Comparison of ENCODE assay signal across 9 cellular contexts in genomic region chr9:35518212-35518917, GRCh38. TPM values are rescaled to one million over a fixed set of nuclear protein-coding genes. Genes with fewer than 3 reads are reported as not detected.
DNase-seq lines count a peak whose midpoint lies in the region; ATAC-seq, FAIRE-seq and TF ChIP-seq lines count a peak whose summit lies in the region.
"Had no signal": no experiment of that assay in that cellular context is flagged by ENCODE, and none has a peak within 500 bp of the region (broad histone marks: within the 10 kb centered on the region; RNA-seq: fewer than 3 reads in every experiment).

No MANE protein-coding gene starts in this region.

- H3K9me3 ChIP-seq in SK-N-SH = no peaks in the 10 kb centered on the region
- H3K9me3 ChIP-seq in pancreas = no peaks in the 10 kb centered on the region

- no peak overlapping the region for H2AFZ ChIP-seq in SK-N-SH (ENCODE audit: low read depth)

- peaks cover 55% of the 10 kb centered on the region for H3F3A ChIP-seq in SK-N-SH (replicated peaks; ENCODE audit: insufficient read depth)

- H3K36me3 ChIP-seq in SK-N-SH (replicated peaks in 1 of 2; ENCODE audit: control insufficient read depth in 1 of 2, insufficient read depth in 2 of 2, low read length in 1 of 2) (peaks cover 0 to 2% of the 10 kb centered on the region in 2 experiments), pancreas (no peaks in the 10 kb centered on the region)

- H3K4me3 ChIP-seq in SK-N-SH (ENCODE audit: low read depth in 2 of 2, low read length in 1 of 2) (no peak overlapping the region), foreskin fibroblast (ENCODE audit: low read depth in 1 of 2, low read length in 2 of 2) (no peak overlapping the region), pancreas (no peak overlapping the region)

- TF ChIP-seq EP300 in SK-N-SH (IDR thresholded peaks at IDR 0.05; ENCODE audit: borderline replicate concordance in 1 of 2, low read depth in 1 of 2, low read length in 1 of 2) = peak; percentile 9 to 85; a peak in 3 of 4 replicates

- no peak for TF ChIP-seq RAD21 in SK-N-SH (IDR thresholded peaks at IDR 0.05; ENCODE audit: low read length)

- H3K4me2 ChIP-seq in SK-N-SH = peak overlapping the region; percentile 67

- intact Hi-C loops in pancreas (cut with DNase I) = no loop called here

- peak overlapping the region; percentile 51 for H3K9ac ChIP-seq in SK-N-SH

- peak; percentile 97 for DNase-seq in Daoy (ENCODE audit: low read depth)
- DNase-seq in SK-N-SH = no peak
- DNase-seq in foreskin fibroblast = peak; percentile 87 to 89
- peak in 4 of 6 donors; percentile 39 to 70 (median 51) for DNase-seq in pancreas
- DNase-seq in activated CD4-positive, alpha-beta T cell treated with anti-CD3 and anti-CD28 coated beads, Interleukin-2, amount 50 U/mL, for 4 hours = no peak
- no peak for DNase-seq in stimulated activated CD4-positive, alpha-beta T cell treated with anti-CD3 and anti-CD28 coated beads, Interleukin-4, amount 100 ng/mL, for 24 hours
- DNase-seq in activated CD4-positive, alpha-beta T cell treated with anti-CD3 and anti-CD28 coated beads for 4 hours = no peak

- no peaks in the 10 kb centered on the region for H3K9me2 ChIP-seq in SK-N-SH

- no peak for FAIRE-seq in pancreas (lab: Jason Lieb, UNC)
- FAIRE-seq: GM12892 had no signal

- H3K4me1 ChIP-seq in SK-N-SH (ENCODE audit: control insufficient read depth in 1 of 2, insufficient read depth in 2 of 2, low read depth in 1 of 2, low read length in 1 of 2) (peaks cover 33 to 74% of the 10 kb centered on the region in 2 experiments), pancreas (peaks cover 30 to 37% (median 36%) of the 10 kb centered on the region in 3 donors)

- 20% methylated on average over 4 of the region's 4 CpGs for WGBS in SK-N-SH (ENCODE audit: low lambda C conversion rate)
- WGBS in pancreas, 2 donors = 43 to 44% methylated on average over 4 of the region's 4 CpGs

- POLR2A ChIA-PET in SK-N-SH (lab: Yijun Ruan, JAX) = no interaction called here

- H3K27ac ChIP-seq in SK-N-SH (ENCODE audit: low read depth in 2 of 2, low read length in 1 of 2) = peak overlapping the region; percentile 89 to 92
- H3K27ac ChIP-seq in pancreas = peak overlapping the region; percentile 68 to 82 (median 74)

- H3K27me3 ChIP-seq in SK-N-SH (ENCODE audit: insufficient read depth) = no peaks in the 10 kb centered on the region
- no peaks in the 10 kb centered on the region for H3K27me3 ChIP-seq in pancreas

- no peaks in the 10 kb centered on the region for H4K20me1 ChIP-seq in SK-N-SH (ENCODE audit: insufficient read depth)

- CTCF ChIA-PET in SK-N-SH (lab: Yijun Ruan, JAX) = interaction anchor here (0.6 to 1.5 kb wide), 5 partner anchors 12 to 402 kb away, joined by 3 to 6 read pairs (median 3); no protein-coding TSS in a partner anchor

- ATAC-seq in pancreas (peak; percentile 75 to 88 (median 88)), GM18909 (IDR thresholded peaks at IDR 0.05; ENCODE audit: poor library complexity, unreplicated experiment) (no peak)

- no peak for TF ChIP-seq CTCF in SK-N-SH (IDR thresholded peaks at IDR 0.05)
- TF ChIP-seq CTCF in foreskin fibroblast (IDR thresholded peaks at IDR 0.05; ENCODE audit: low read depth, low read length) = no peak
- TF ChIP-seq CTCF in pancreas (IDR thresholded peaks at IDR 0.05) = no peak

- peaks cover 69% of the 10 kb centered on the region for H3K79me2 ChIP-seq in SK-N-SH (ENCODE audit: insufficient read depth)

TF ChIP-seq in SK-N-SH, 30 proteins besides CTCF, POLR2A, EP300 and RAD21 (continues in another document):
- TF ChIP-seq YY1 (IDR thresholded peaks at IDR 0.05; ENCODE audit: low read depth) (no peak), TAF1 (IDR thresholded peaks at IDR 0.05; ENCODE audit: borderline replicate concordance, low read depth, low read length) (no peak), RCOR1 (IDR thresholded peaks at IDR 0.05; ENCODE audit: low read length) (no peak), GATA2 (CRISPR knock-in tag; IDR thresholded peaks at IDR 0.05) (no peak), USF2 (IDR thresholded peaks at IDR 0.05; ENCODE audit: borderline replicate concordance, low read depth, low read length) (no peak), USF1 (IDR thresholded peaks at IDR 0.05; ENCODE audit: borderline replicate concordance, low read depth) (0 out of 2 replicates have a peak, but pooled peaks have one; percentile 10), EZH2phosphoT487 (IDR thresholded peaks at IDR 0.05; ENCODE audit: borderline replicate concordance, low read depth) (no peak), NRF1 (IDR thresholded peaks at IDR 0.05; ENCODE audit: low read depth, low read length) (no peak), RFX5 (IDR thresholded peaks at IDR 0.05; ENCODE audit: low read length) (no peak), MXI1 (IDR thresholded peaks at IDR 0.05; ENCODE audit: low read depth, low read length) (no peak), SIN3A (IDR thresholded peaks at IDR 0.05; ENCODE audit: borderline replicate concordance, low read depth, low read length) (peak; percentile 90), IRF3 (IDR thresholded peaks at IDR 0.05; ENCODE audit: low read depth, low read length) (no peak), NFIC (IDR thresholded peaks at IDR 0.05; ENCODE audit: borderline replicate concordance) (peak; percentile 78), CHD2 (IDR thresholded peaks at IDR 0.05; ENCODE audit: low read length, partially characterized antibody) (no peak), SMC3 (IDR thresholded peaks at IDR 0.05; ENCODE audit: low read depth, low read length) (no peak), TCF12 (IDR thresholded peaks at IDR 0.05) (peak; percentile 89), FOXJ3 (CRISPR knock-in tag; IDR thresholded peaks at IDR 0.05) (no peak), POLR2AphosphoS5 (IDR thresholded peaks at IDR 0.05; ENCODE audit: low read depth, low read length) (peak; percentile 69), PBX3 (IDR thresholded peaks at IDR 0.05) (peak; percentile 95), RXRA (IDR thresholded peaks at IDR 0.05; ENCODE audit: borderline replicate concordance, low read depth) (peak; percentile 76), MEF2A (IDR thresholded peaks at IDR 0.05; ENCODE audit: borderline replicate concordance, low read depth) (no peak), JUND (IDR thresholded peaks at IDR 0.05) (peak; percentile 82), ELF1 (IDR thresholded peaks at IDR 0.05) (no peak), FOSL2 (IDR thresholded peaks at IDR 0.05; ENCODE audit: borderline replicate concordance, low read depth) (peak; percentile 79), FOXM1 (IDR thresholded peaks at IDR 0.05; ENCODE audit: low read depth) (peak; percentile 60; the same call in 1 of the 2 replicates), TEAD4 (IDR thresholded peaks at IDR 0.05; ENCODE audit: borderline replicate concordance, insufficient read depth) (peak; percentile 99)

RNA-seq across cellular contexts. Expression of gene RUSC2, which starts 28.5 kb away (rescaled TPM):
- 18.2 and 20.7 TPM in 2 replicates for total RNA-seq in Daoy (2014; rRNA removed; shearing (Covaris generic))
- 14.5 and 15.0 TPM in 2 replicates for polyA plus RNA-seq in SK-N-SH (2012; rRNA removed)
- 5.9 and 10.2 TPM in 2 replicates for polyA plus RNA-seq in SK-N-SH (2012; cell fraction: cytosol; rRNA removed)
- polyA plus RNA-seq in SK-N-SH (2012; cell fraction: nucleus; rRNA removed) = 42.3 and 43.3 TPM in 2 replicates
- 10 to 100 TPM in 4 of 6 donors, 1 to 10 TPM in 2; 9.0 to 22.1 (median 12.6) TPM for total RNA-seq in pancreas
- polyA plus RNA-seq in pancreas = 10 to 100 TPM; 24.0 to 27.1 TPM

Comparison
In these comparisons a context has a peak if more than half of its experiments do, and no peak if none do; other contexts are left out.
1. DNase-seq: peak in Daoy (single experiment), foreskin fibroblast (2 of 2) and pancreas (4 of 6); none in SK-N-SH (single experiment), activated CD4-positive, alpha-beta T cell treated with anti-CD3 and anti-CD28 coated beads, Interleukin-2, amount 50 U/mL, for 4 hours (0 of 2), stimulated activated CD4-positive, alpha-beta T cell treated with anti-CD3 and anti-CD28 coated beads, Interleukin-4, amount 100 ng/mL, for 24 hours (single experiment) and activated CD4-positive, alpha-beta T cell treated with anti-CD3 and anti-CD28 coated beads for 4 hours (0 of 2).